ENCODE assay signal across 17 cellular contexts in genomic region chr20:62873280-62873679, GRCh38. TPM values are rescaled to one million over a fixed set of nuclear protein-coding genes. Genes with fewer than 3 reads are reported as not detected.
DNase-seq lines count a peak whose midpoint lies in the region; ATAC-seq, FAIRE-seq and TF ChIP-seq lines count a peak whose summit lies in the region.
"Had no signal": no experiment of that assay in that cellular context is flagged by ENCODE, and none has a peak within 500 bp of the region (broad histone marks: within the 10 kb centered on the region; RNA-seq: fewer than 3 reads in every experiment).

No MANE protein-coding gene starts in this region.

- H3K4me3 Mint-ChIP-seq in Caco-2 (ENCODE audit: unreplicated experiment) = peak overlapping the region; percentile 72
- peak overlapping the region in 8 of 10 donors; percentile 25 to 75 (median 61) for H3K4me3 Mint-ChIP-seq in naive thymus-derived CD4-positive, alpha-beta T cell
- no peak overlapping the region for H3K4me3 Mint-ChIP-seq in activated T-cell treated with anti-CD3 and anti-CD28 coated beads, Interleukin-2, amount 50 U/mL, for 4 hours
- H3K4me3 Mint-ChIP-seq: activated CD4-positive, alpha-beta T cell treated with anti-CD3 and anti-CD28 coated beads for 36 hours; neural progenitor cell had no signal

- intact Hi-C loops in Caco-2 (cut with micrococcal nuclease; ENCODE audit: unreplicated experiment) = loop anchor here (2.0 kb wide), 1 partner anchor 136 kb away; no protein-coding TSS in a partner anchor
- intact Hi-C loops in naive thymus-derived CD4-positive, alpha-beta T cell (cut with micrococcal nuclease) = loop anchor here (1.0 to 2.0 kb wide), 3 partner anchors 18 to 136 kb away; no protein-coding TSS in a partner anchor

- no peak for TF ChIP-seq RAD21 in A549 (conservative IDR thresholded peaks at IDR 0.05 in 1 of 2, IDR thresholded peaks at IDR 0.05 in 1 of 2)

- H3K4me1 ChIP-seq in A549 (peaks cover 15% of the 10 kb centered on the region), Caco-2 (peaks cover 9% of the 10 kb centered on the region), HAP-1 (no peaks in the 10 kb centered on the region)
- peaks cover 0 to 6% of the 10 kb centered on the region in 2 donors for H3K4me1 ChIP-seq in naive thymus-derived CD4-positive, alpha-beta T cell (ENCODE audit: control insufficient read depth in 2 of 2, insufficient read depth in 2 of 2, low read length in 2 of 2)

- DNase-seq in A549 (ENCODE audit: low read depth in 1 of 2, low spot score in 1 of 2) (no peak), Caco-2 (no peak), RWPE1 (ENCODE audit: low spot score) (no peak), HAP-1 (ENCODE audit: low spot score in 2 of 2) (no peak), nucleus accumbens (lab: John Stamatoyannopoulos, UW) (no peak)
- no peak for DNase-seq in naive thymus-derived CD4-positive, alpha-beta T cell
- no peak for DNase-seq in activated T-cell treated with anti-CD3 and anti-CD28 coated beads, Interleukin-2, amount 50 U/mL, for 4 hours
- DNase-seq: effector CD8-positive, alpha-beta T cell; esophagus squamous epithelium had no signal

- POLR2A ChIA-PET in A549 (lab: Yijun Ruan, JAX) = no interaction called here
- POLR2A ChIA-PET in Caco-2 (lab: Charles Lee) = no interaction called here
- POLR2A ChIA-PET in RWPE1 (lab: Yijun Ruan, JAX; ENCODE audit: low non-redundant PET) = no interaction called here
- POLR2A ChIA-PET in naive thymus-derived CD4-positive, alpha-beta T cell (lab: Charles Lee) = no interaction called here

- H3K27ac ChIP-seq in A549 (no peak overlapping the region), RWPE1 (peak overlapping the region; percentile 31; the same call in 1 of the 2 replicates)
- H3K27ac ChIP-seq in naive thymus-derived CD4-positive, alpha-beta T cell (ENCODE audit: low read depth, low read length) = no peak overlapping the region
- H3K27ac ChIP-seq: ascending aorta, neural progenitor cell, Peyer's patch, thoracic aorta had no signal

- no peak overlapping the region for H3K4me3 ChIP-seq in A549
- no peak overlapping the region for H3K4me3 ChIP-seq in Caco-2 (ENCODE audit: low read depth, low read length)
- H3K4me3 ChIP-seq in naive thymus-derived CD4-positive, alpha-beta T cell (ENCODE audit: low read length) = no peak overlapping the region
- H3K4me3 ChIP-seq in HAP-1 = no peak overlapping the region
- H3K4me3 ChIP-seq: ascending aorta, esophagus squamous epithelium, neural progenitor cell, Peyer's patch, thoracic aorta had no signal

- TF ChIP-seq POLR2A in A549 (IDR thresholded peaks at IDR 0.05; ENCODE audit: low read length) = no peak

- H3K36me3 ChIP-seq in Caco-2 (ENCODE audit: control insufficient read depth, insufficient read depth, low read length) = no peaks in the 10 kb centered on the region
- H3K36me3 ChIP-seq in naive thymus-derived CD4-positive, alpha-beta T cell (ENCODE audit: control insufficient read depth in 2 of 3, insufficient read depth in 3 of 3, low read length in 3 of 3) = no peaks in the 10 kb centered on the region
- no peaks in the 10 kb centered on the region for H3K36me3 ChIP-seq in HAP-1 (replicated peaks)
- H3K36me3 ChIP-seq: ascending aorta, neural progenitor cell, Peyer's patch, thoracic aorta had no signal

- 55% methylated on average over 7 of the region's 7 CpGs for WGBS in A549 (ENCODE audit: missing lambda C conversion rate)

- H3K4me1 Mint-ChIP-seq in Caco-2 (ENCODE audit: low read depth, unreplicated experiment) = peaks cover 21% of the 10 kb centered on the region
- peaks cover 7 to 39% (median 24%) of the 10 kb centered on the region in 7 donors for H3K4me1 Mint-ChIP-seq in naive thymus-derived CD4-positive, alpha-beta T cell
- peaks cover 19% of the 10 kb centered on the region for H3K4me1 Mint-ChIP-seq in activated T-cell treated with anti-CD3 and anti-CD28 coated beads, Interleukin-2, amount 50 U/mL, for 4 hours (ENCODE audit: low read depth)

- BruUV-seq in Caco-2 (replicated peaks; lab: Mats Ljungman, UMichigan) = no TSS peak

- no peak for TF ChIP-seq EP300 in A549 (IDR thresholded peaks at IDR 0.05)

- H3K27ac Mint-ChIP-seq in Caco-2 (ENCODE audit: unreplicated experiment) = peak overlapping the region; percentile 38
- peak overlapping the region in 5 of 9 donors; percentile 35 to 77 (median 59) for H3K27ac Mint-ChIP-seq in naive thymus-derived CD4-positive, alpha-beta T cell
- H3K27ac Mint-ChIP-seq: activated CD4-positive, alpha-beta T cell treated with anti-CD3 and anti-CD28 coated beads for 36 hours; neural progenitor cell had no signal

- TF ChIP-seq CTCF in A549 (IDR thresholded peaks at IDR 0.05) (no peak), Caco-2 (IDR thresholded peaks at IDR 0.05; ENCODE audit: insufficient read depth in 1 of 2, low read depth in 1 of 2, low read length in 1 of 2, severe bottlenecking in 1 of 2, unreplicated experiment in 1 of 2) (no peak), RWPE1 (conservative IDR thresholded peaks at IDR 0.05; ENCODE audit: low read depth) (no peak)

- no peaks in the 10 kb centered on the region for H3K27me3 ChIP-seq in Caco-2 (replicated peaks; ENCODE audit: control insufficient read depth, insufficient read depth, low read length)
- H3K27me3 ChIP-seq in naive thymus-derived CD4-positive, alpha-beta T cell (ENCODE audit: control insufficient read depth in 2 of 2, insufficient read depth in 2 of 2, low read length in 2 of 2) = no peaks in the 10 kb centered on the region
- H3K27me3 ChIP-seq in HAP-1 (ENCODE audit: low read depth) = no peaks in the 10 kb centered on the region
- H3K27me3 ChIP-seq: ascending aorta, esophagus squamous epithelium, neural progenitor cell, Peyer's patch had no signal

- H3K4me2 ChIP-seq in A549 = peak overlapping the region; percentile 97; the same call in 1 of the 3 replicates
- H3K4me2 ChIP-seq: neural progenitor cell had no signal

- CTCF ChIA-PET in A549 (lab: Yijun Ruan, JAX) (interaction anchor here (0.9 to 8.1 kb wide), 14 partner anchors 10 to 138 kb away, joined by 3 to 121 read pairs (median 4); partner anchors contain the start of gene TCFL5), Caco-2 (lab: Charles Lee) (interaction anchor here (0.6 to 1.9 kb wide), 3 partner anchors 11 to 135 kb away, joined by 4 to 9 read pairs (median 7); partner anchors contain the start of gene TCFL5), RWPE1 (lab: Yijun Ruan, JAX) (interaction anchor here (0.6 to 3.4 kb wide), 6 partner anchors 25 to 373 kb away, joined by 3 to 26 read pairs (median 4); no protein-coding TSS in a partner anchor)
- CTCF ChIA-PET in naive thymus-derived CD4-positive, alpha-beta T cell (lab: Charles Lee) = interaction anchor here (0.6 to 1.4 kb wide), 4 partner anchors 17 to 357 kb away, joined by 3 to 4 read pairs (median 3); no protein-coding TSS in a partner anchor

- peaks cover 32% of the 10 kb centered on the region for H3K36me3 Mint-ChIP-seq in Caco-2 (ENCODE audit: insufficient read depth, unreplicated experiment)
- peaks cover 0 to 6% (median 0%) of the 10 kb centered on the region in 5 donors for H3K36me3 Mint-ChIP-seq in naive thymus-derived CD4-positive, alpha-beta T cell
- H3K36me3 Mint-ChIP-seq in activated T-cell treated with anti-CD3 and anti-CD28 coated beads, Interleukin-2, amount 50 U/mL, for 4 hours (ENCODE audit: insufficient read depth) = peaks cover 1% of the 10 kb centered on the region
- H3K36me3 Mint-ChIP-seq: neural progenitor cell had no signal

- H3K9me3 Mint-ChIP-seq in Caco-2 (ENCODE audit: unreplicated experiment) = no peaks in the 10 kb centered on the region
- peaks cover 0 to 7% (median 0%) of the 10 kb centered on the region in 11 donors for H3K9me3 Mint-ChIP-seq in naive thymus-derived CD4-positive, alpha-beta T cell
- H3K9me3 Mint-ChIP-seq in activated T-cell treated with anti-CD3 and anti-CD28 coated beads, Interleukin-2, amount 50 U/mL, for 4 hours = no peaks in the 10 kb centered on the region

- in situ Hi-C loops in HAP-1 (cut with MboI; ENCODE audit: low sequenced_read_pairs) = no loop called here

- no peak for FAIRE-seq in A549 (lab: Jason Lieb, UNC)

- no peaks in the 10 kb centered on the region; the same call in 2 of the 3 replicates for H3K9me3 ChIP-seq in A549
- H3K9me3 ChIP-seq in Caco-2 = peaks cover 10% of the 10 kb centered on the region
- H3K9me3 ChIP-seq in naive thymus-derived CD4-positive, alpha-beta T cell (ENCODE audit: control insufficient read depth in 2 of 3, low read length in 3 of 3) = no peaks in the 10 kb centered on the region
- no peaks in the 10 kb centered on the region for H3K9me3 ChIP-seq in HAP-1
- H3K9me3 ChIP-seq: ascending aorta, esophagus squamous epithelium, Peyer's patch, thoracic aorta had no signal

- no peaks in the 10 kb centered on the region for H3K27me3 Mint-ChIP-seq in Caco-2 (ENCODE audit: insufficient read depth, unreplicated experiment)
- peaks cover 0 to 4% (median 0%) of the 10 kb centered on the region in 5 donors for H3K27me3 Mint-ChIP-seq in naive thymus-derived CD4-positive, alpha-beta T cell
- H3K27me3 Mint-ChIP-seq in activated T-cell treated with anti-CD3 and anti-CD28 coated beads, Interleukin-2, amount 50 U/mL, for 4 hours (ENCODE audit: low read depth) = peaks cover 2% of the 10 kb centered on the region

- ATAC-seq in A549 = no peak
- no peak for ATAC-seq in naive thymus-derived CD4-positive, alpha-beta T cell
- no peak for ATAC-seq in HG03095 (IDR thresholded peaks at IDR 0.05; ENCODE audit: unreplicated experiment)
- ATAC-seq in activated T-cell treated with anti-CD3 and anti-CD28 coated beads, Interleukin-2, amount 50 U/mL, for 4 hours = no peak
- ATAC-seq: activated CD4-positive, alpha-beta T cell treated with anti-CD3 and anti-CD28 coated beads for 36 hours; left lobe of liver; SK-N-SH treated with all-trans-retinoic acid at 6 μM for 48 hours had no signal

RNA-seq across cellular contexts. Expression of gene TCFL5, which starts 11.7 kb away (rescaled TPM):
- polyA plus RNA-seq in A549 (2011; rRNA removed) (7.1 and 7.3 TPM in 2 replicates), A549 (2017; fragmentation: RNase III; extraction: RNeasy Plus Mini Kit Qiagen cat#74134 plus additional on column Dnase treatment) (5.1 to 6.1 TPM (median 5.6 TPM) in 3 replicates)
- polyA plus RNA-seq in A549 (2012; cell fraction: cytosol; rRNA removed) = 3.6 and 3.8 TPM in 2 replicates
- 2.2 and 3.4 TPM in 2 replicates for polyA plus RNA-seq in A549 (2012; cell fraction: nucleus; rRNA removed)
- 2.0 and 2.9 TPM in 2 replicates for polyA minus RNA-seq in A549 (2011; rRNA and poly(A)+ RNA removed)
- 14.6 and 15.1 TPM in 2 replicates for total RNA-seq in Caco-2 (2022)
- total RNA-seq in naive thymus-derived CD4-positive, alpha-beta T cell = 10 to 100 TPM in 2 of 5 experiments, 1 to 10 TPM in 3; 3.7 to 10.8 (median 7.5) TPM
- polyA plus RNA-seq in naive thymus-derived CD4-positive, alpha-beta T cell = 1 to 10 TPM in 1 of 2 donors, under 1 TPM in 1; 0.91 to 1.9 TPM
- 1 to 10 TPM; 4.4 to 4.9 (median 4.5) TPM for total RNA-seq in activated T-cell treated with anti-CD3 and anti-CD28 coated beads, Interleukin-2, amount 50 U/mL, for 4 hours

RNA-seq across cellular contexts. Expression of gene DIDO1, which starts 53.0 kb away (rescaled TPM):
- polyA plus RNA-seq in A549 (2011; rRNA removed) = 12.6 and 15.3 TPM in 2 replicates
- polyA plus RNA-seq in A549 (2012; cell fraction: cytosol; rRNA removed) = 7.0 and 8.3 TPM in 2 replicates
- 30.1 and 39.5 TPM in 2 replicates for polyA plus RNA-seq in A549 (2012; cell fraction: nucleus; rRNA removed)
- 14.8 to 16.2 TPM (median 15.4 TPM) in 3 replicates for polyA plus RNA-seq in A549 (2017; fragmentation: RNase III; extraction: RNeasy Plus Mini Kit Qiagen cat#74134 plus additional on column Dnase treatment)
- polyA minus RNA-seq in A549 (2011; rRNA and poly(A)+ RNA removed) = 21.1 and 23.1 TPM in 2 replicates
- 120 and 122 TPM in 2 replicates for total RNA-seq in Caco-2 (2022)
- 100 to 1,000 TPM in 2 of 5 experiments, 10 to 100 TPM in 3; 66.1 to 139 (median 77.4) TPM for total RNA-seq in naive thymus-derived CD4-positive, alpha-beta T cell
- 10 to 100 TPM; 36.6 to 58.4 TPM for polyA plus RNA-seq in naive thymus-derived CD4-positive, alpha-beta T cell
- 10 to 100 TPM; 44.9 to 49.9 (median 47.4) TPM for total RNA-seq in activated T-cell treated with anti-CD3 and anti-CD28 coated beads, Interleukin-2, amount 50 U/mL, for 4 hours

RNA-seq across cellular contexts. Expression of gene COL9A3, which starts 56.4 kb away (rescaled TPM):
- polyA plus RNA-seq in A549 (2011; rRNA removed) (0.26 and 0.41 TPM in 2 replicates), A549 (2017; fragmentation: RNase III; extraction: RNeasy Plus Mini Kit Qiagen cat#74134 plus additional on column Dnase treatment) (0.42 to 0.54 TPM (median 0.49 TPM) in 3 replicates)
- 0.62 and 0.67 TPM in 2 replicates for polyA plus RNA-seq in A549 (2012; cell fraction: cytosol; rRNA removed)
- polyA plus RNA-seq in A549 (2012; cell fraction: nucleus; rRNA removed) = 2.1 and 2.5 TPM in 2 replicates
- polyA minus RNA-seq in A549 (2011; rRNA and poly(A)+ RNA removed) = 0.29 TPM in 1 of 2 replicates, not detected in the other
- total RNA-seq in Caco-2 (2022) = 6.4 and 7.9 TPM in 2 replicates
- under 1 TPM in 2 of 5 experiments, not detected in 3; 0.32 to 0.59 TPM for total RNA-seq in naive thymus-derived CD4-positive, alpha-beta T cell
- polyA plus RNA-seq in naive thymus-derived CD4-positive, alpha-beta T cell = not detected
- total RNA-seq in activated T-cell treated with anti-CD3 and anti-CD28 coated beads, Interleukin-2, amount 50 U/mL, for 4 hours = under 1 TPM; 0.10 to 0.33 (median 0.21) TPM
- total RNA-seq: activated CD4-positive, alpha-beta T cell treated with anti-CD3 and anti-CD28 coated beads for 36 hours had no signal
